7 cellular contexts compared by ENCODE assay signal in the genomic region with DNA sequence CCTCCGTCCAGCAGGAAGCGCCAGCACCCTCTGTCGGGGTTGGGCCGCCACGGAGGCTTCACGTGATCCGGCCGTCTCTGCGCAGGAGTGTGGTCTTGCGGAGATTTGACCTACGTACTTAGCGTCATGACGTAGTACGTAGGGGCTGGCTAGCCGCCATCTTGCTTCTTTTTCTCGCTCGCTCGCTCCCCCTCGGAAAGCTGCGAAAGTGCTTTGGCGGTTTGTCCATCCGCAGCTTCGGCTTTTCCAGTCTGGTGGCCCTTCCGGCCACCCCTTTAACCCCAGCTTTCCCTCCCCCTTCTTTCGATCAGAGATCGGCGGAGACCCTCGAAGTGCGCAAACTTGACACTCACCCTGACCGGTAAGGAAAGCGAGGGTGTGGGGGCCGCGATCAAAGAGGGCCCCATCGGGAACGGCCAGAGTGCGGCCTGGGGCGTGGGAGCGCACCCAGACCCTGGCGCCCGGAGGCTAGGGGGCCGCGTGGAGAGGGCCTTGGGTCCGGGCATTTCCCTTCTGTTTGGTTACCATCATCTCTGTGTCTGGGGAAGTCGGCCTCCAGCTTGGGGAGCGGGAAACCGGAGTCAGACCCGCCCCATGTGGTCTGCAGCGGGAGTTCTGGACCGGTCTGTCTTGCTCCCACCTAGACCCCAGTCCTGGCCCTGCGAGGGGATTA. TPM values are rescaled to one million over a fixed set of nuclear protein-coding genes. Genes with fewer than 3 reads are reported as not detected.
DNase-seq lines count a peak whose midpoint lies in the region; ATAC-seq and TF ChIP-seq lines count a peak whose summit lies in the region.

Gene PRRC2C (plus strand): TSS at position 156 of the 673 bp plus-strand sequence. CDS start 26,559 bp downstream, outside the sequence.

- DNase-seq in NCI-H187 treated with DMSO at 0.1 percent for 48 hours (lab: John Stamatoyannopoulos, UW): peak; percentile 98
- peak; percentile 91 for DNase-seq in T-helper 22 cell (ENCODE audit: low read depth)
- DNase-seq in astrocyte of the cerebellum (ENCODE audit: low read depth): peak; percentile 97
- peak; percentile 83 for DNase-seq in hepatic stellate cell (ENCODE audit: low spot score)
- DNase-seq in renal cortical epithelial cell (ENCODE audit: low read depth): peak; percentile 96

- H3K4me3 ChIP-seq in astrocyte of the cerebellum (ENCODE audit: low read depth, low read length): peak within 1 kb of the TSS; percentile 100

- in situ Hi-C loops in astrocyte of the cerebellum (cut with HindIII; ENCODE audit: low sequenced_read_pairs): no loop called here

- ATAC-seq in GM18498 (IDR thresholded peaks at IDR 0.05; ENCODE audit: unreplicated experiment): peak; percentile 98
- ATAC-seq in HG02943 (IDR thresholded peaks at IDR 0.05; ENCODE audit: low read depth, unreplicated experiment): peak; percentile 98

- peak; percentile 84 for TF ChIP-seq CTCF in astrocyte of the cerebellum (IDR thresholded peaks at IDR 0.05; ENCODE audit: low read depth, low read length, missing control alignments)

RNA-seq across cellular contexts. Expression of gene PRRC2C, which starts in this region (rescaled TPM):
- 37.2 and 145 TPM in 2 replicates for total RNA-seq in renal cortical epithelial cell

Comparison
In these comparisons a context has a peak if more than half of its experiments do, and no peak if none do; other contexts are left out.
1. Peak in every context shown above with its lines: DNase-seq, ATAC-seq and H3K4me3 ChIP-seq.